In the genomic region with DNA sequence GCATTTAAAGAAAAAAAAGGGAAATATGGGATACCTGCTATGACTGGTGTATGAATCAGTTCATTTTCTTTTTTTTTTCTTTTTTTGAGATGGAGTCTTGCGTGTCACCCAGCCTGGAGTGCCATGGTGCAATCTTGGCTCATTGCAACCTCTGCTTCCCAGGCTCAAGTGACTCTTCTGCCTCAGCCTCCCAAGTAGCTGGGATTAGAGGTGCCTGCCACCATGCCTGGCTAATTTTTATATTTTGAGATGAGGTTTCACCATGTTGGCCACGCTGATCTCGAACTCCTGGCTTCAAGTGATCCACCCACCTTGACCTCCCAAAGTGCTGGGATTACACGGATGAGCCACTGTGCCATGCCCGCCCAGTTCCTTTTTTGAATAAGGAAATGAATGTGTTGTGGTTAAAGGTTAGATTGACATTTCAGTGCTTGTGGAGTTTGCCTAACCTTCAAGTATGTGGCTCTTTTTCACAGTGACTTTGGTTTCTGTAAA, we compare ENCODE assay signal across 8 cellular contexts. TPM values are rescaled to one million over a fixed set of nuclear protein-coding genes. Genes with fewer than 3 reads are reported as not detected.
A peak's percentile ranks its signal among the peaks of the same experiment; 100 is the strongest.
DNase-seq lines count a peak whose midpoint lies in the region; ATAC-seq and TF ChIP-seq lines count a peak whose summit lies in the region.

No MANE protein-coding gene starts in this region.

- H3K27ac Mint-ChIP-seq in activated T-cell treated with anti-CD3 and anti-CD28 coated beads, Interleukin-2, amount 50 U/mL, for 72 hours, result peak overlapping the region; percentile 81

- no peaks in the 10 kb centered on the region for H3K9me3 Mint-ChIP-seq in activated T-cell treated with anti-CD3 and anti-CD28 coated beads, Interleukin-2, amount 50 U/mL, for 72 hours

- intact Hi-C loops in mucosa of descending colon (cut with DNase I, micrococcal nuclease), result no loop called here

- peaks cover 96% of the 10 kb centered on the region for H3K4me1 Mint-ChIP-seq in activated T-cell treated with anti-CD3 and anti-CD28 coated beads, Interleukin-2, amount 50 U/mL, for 72 hours (ENCODE audit: low read depth)

- no peak overlapping the region for H3K4me3 ChIP-seq in mucosa of descending colon

- TF ChIP-seq CTCF in mucosa of descending colon (IDR thresholded peaks at IDR 0.05) (no peak), GM10266 (IDR thresholded peaks at IDR 0.05; ENCODE audit: control insufficient read depth, insufficient read depth, low read depth, missing control alignments) (no peak)

- H3K4me3 Mint-ChIP-seq in activated T-cell treated with anti-CD3 and anti-CD28 coated beads, Interleukin-2, amount 50 U/mL, for 72 hours, result peak overlapping the region; percentile 67 to 83

- no peaks in the 10 kb centered on the region for H3K9me3 ChIP-seq in mucosa of descending colon

- H3K36me3 Mint-ChIP-seq in activated T-cell treated with anti-CD3 and anti-CD28 coated beads, Interleukin-2, amount 50 U/mL, for 72 hours (ENCODE audit: insufficient read depth in 2 of 2), result peaks cover 31 to 76% of the 10 kb centered on the region in 2 donors

- peak; percentile 72 for DNase-seq in ELR (ENCODE audit: low read depth)
- DNase-seq in activated T-cell treated with anti-CD3 and anti-CD28 coated beads, Interleukin-2, amount 50 U/mL, for 72 hours, result peak; percentile 35 to 47
- DNase-seq in mucosa of descending colon, result peak in 1 of 3 donors; percentile 47
- no peak for DNase-seq in anterior cingulate cortex (lab: John Stamatoyannopoulos, UW)
- DNase-seq in GM10266 (ENCODE audit: extremely low spot score), result no peak
- no peak for DNase-seq in foreskin melanocyte
- no peak for DNase-seq in erythroblast (lab: John Stamatoyannopoulos, UW)

- peaks cover 63% of the 10 kb centered on the region for H3K4me1 ChIP-seq in mucosa of descending colon (ENCODE audit: low read depth)

- no peaks in the 10 kb centered on the region for H3K36me3 ChIP-seq in mucosa of descending colon (ENCODE audit: low read depth)

- H3K27me3 Mint-ChIP-seq in activated T-cell treated with anti-CD3 and anti-CD28 coated beads, Interleukin-2, amount 50 U/mL, for 72 hours (ENCODE audit: low read depth), result no peaks in the 10 kb centered on the region

- no peak for TF ChIP-seq POLR2A in erythroblast (IDR thresholded peaks at IDR 0.05; ENCODE audit: low read length)

- ATAC-seq in HG02870 (IDR thresholded peaks at IDR 0.05; ENCODE audit: unreplicated experiment), result peak; percentile 70
- peak; percentile 47 to 75 for ATAC-seq in activated T-cell treated with anti-CD3 and anti-CD28 coated beads, Interleukin-2, amount 50 U/mL, for 72 hours (replicated peaks in 1 of 2)
- ATAC-seq in mucosa of descending colon, result peak; percentile 75

RNA-seq across cellular contexts. Expression of a gene that starts 7.7 kb away (rescaled TPM):
- total RNA-seq in activated T-cell treated with anti-CD3 and anti-CD28 coated beads, Interleukin-2, amount 50 U/mL, for 72 hours, result 10 to 100 TPM; 81.5 to 82.3 TPM
- 10 to 100 TPM; 55.8 to 69.8 (median 56.0) TPM for total RNA-seq in mucosa of descending colon

Comparison
In these comparisons a context has a peak if more than half of its experiments do, and no peak if none do; other contexts are left out.
1. DNase-seq: peak in ELR (single experiment) and activated T-cell treated with anti-CD3 and anti-CD28 coated beads, Interleukin-2, amount 50 U/mL, for 72 hours (2 of 2); none in anterior cingulate cortex (0 of 58), GM10266 (single experiment), foreskin melanocyte (single experiment) and erythroblast (0 of 2).
2. Peak in every context shown above with its lines, with median percentiles within 50 percentile points of each other: ATAC-seq.